In genomic region chr12:63276537-63277365, GRCh38 we compare ENCODE assay signal across 7 cellular contexts.
DNase-seq lines count a peak whose midpoint lies in the region; ATAC-seq lines count a peak whose summit lies in the region.

No MANE protein-coding gene starts in this region.

- H3K27me3 ChIP-seq in neuronal stem cell (ENCODE audit: control insufficient read depth in 3 of 3, insufficient read depth in 3 of 3, low read depth in 1 of 3, low read length in 3 of 3): no peaks in the 10 kb centered on the region

- H3K23ac ChIP-seq in neuronal stem cell (ENCODE audit: low read depth, low read length, poor library complexity): no peak overlapping the region

- H3K14ac ChIP-seq in neuronal stem cell (ENCODE audit: low read length): no peak overlapping the region

- no peak overlapping the region for H3K4ac ChIP-seq in neuronal stem cell (ENCODE audit: low read length)

- no peak overlapping the region for H2AFZ ChIP-seq in neuronal stem cell (ENCODE audit: low read length)

- no peak overlapping the region for H3K4me3 ChIP-seq in neuronal stem cell (ENCODE audit: low read length in 2 of 2)

- H3K36me3 ChIP-seq in neuronal stem cell (replicated peaks in 1 of 2; ENCODE audit: control insufficient read depth in 2 of 2, insufficient read depth in 2 of 2, low read length in 2 of 2): no peaks in the 10 kb centered on the region

- no CpG with 5 or more reads among the region's 4 CpGs for WGBS in neuronal stem cell (ENCODE audit: extremely low coverage in 2 of 2, insufficient read length in 2 of 2, insufficient replicate concordance in 1 of 2), 2 donors

- peak; percentile 22 for DNase-seq in EL
- peak; percentile 63 to 85 for DNase-seq in NCI-H526 (lab: John Stamatoyannopoulos, UW)
- DNase-seq in cerebellar cortex (ENCODE audit: low spot score): peak; percentile 48
- peak; percentile 40 for DNase-seq in neuronal stem cell (ENCODE audit: low spot score)
- no peak for DNase-seq in NK-92 (lab: John Stamatoyannopoulos, UW; ENCODE audit: unreplicated experiment)

- no peak overlapping the region for H3K27ac ChIP-seq in neuronal stem cell (replicated peaks; ENCODE audit: low read length)

- H2BK15ac ChIP-seq in neuronal stem cell (ENCODE audit: low read length): no peak overlapping the region

- no peak overlapping the region for H3K18ac ChIP-seq in neuronal stem cell (ENCODE audit: low read length)

- H3K4me2 ChIP-seq in neuronal stem cell (ENCODE audit: insufficient read depth, low read length, poor library complexity, severe bottlenecking): no peak overlapping the region

- no peak overlapping the region for H4K8ac ChIP-seq in neuronal stem cell (ENCODE audit: low read depth, low read length)

- H2BK5ac ChIP-seq in neuronal stem cell (ENCODE audit: low read length): no peak overlapping the region

- no peaks in the 10 kb centered on the region for H3K79me1 ChIP-seq in neuronal stem cell (ENCODE audit: low read depth, low read length)

- no peaks in the 10 kb centered on the region for H3K9me3 ChIP-seq in neuronal stem cell (replicated peaks in 1 of 2; ENCODE audit: control insufficient read depth in 2 of 2, insufficient read depth in 1 of 2, low read depth in 1 of 2, low read length in 2 of 2)

- H2AK5ac ChIP-seq in neuronal stem cell (ENCODE audit: low read depth, low read length): no peak overlapping the region

- ATAC-seq in GM19328 (IDR thresholded peaks at IDR 0.05; ENCODE audit: unreplicated experiment) (peak; percentile 74), HG03439 (IDR thresholded peaks at IDR 0.05; ENCODE audit: unreplicated experiment) (peak; percentile 59)

- H3K4me1 ChIP-seq in neuronal stem cell (ENCODE audit: control insufficient read depth in 2 of 2, insufficient read depth in 1 of 2, low read depth in 1 of 2, low read length in 2 of 2): no peaks in the 10 kb centered on the region

- no peak overlapping the region for H3K9ac ChIP-seq in neuronal stem cell (ENCODE audit: low read depth, low read length, poor library complexity)

- no peak overlapping the region for H2BK120ac ChIP-seq in neuronal stem cell (ENCODE audit: low read depth, low read length)

- H4K91ac ChIP-seq in neuronal stem cell (ENCODE audit: low read depth, low read length, poor library complexity): no peak overlapping the region

- H2BK12ac ChIP-seq in neuronal stem cell (ENCODE audit: low read length): no peak overlapping the region
